ENCODE assay signal across 1 cellular context in the genomic region with DNA sequence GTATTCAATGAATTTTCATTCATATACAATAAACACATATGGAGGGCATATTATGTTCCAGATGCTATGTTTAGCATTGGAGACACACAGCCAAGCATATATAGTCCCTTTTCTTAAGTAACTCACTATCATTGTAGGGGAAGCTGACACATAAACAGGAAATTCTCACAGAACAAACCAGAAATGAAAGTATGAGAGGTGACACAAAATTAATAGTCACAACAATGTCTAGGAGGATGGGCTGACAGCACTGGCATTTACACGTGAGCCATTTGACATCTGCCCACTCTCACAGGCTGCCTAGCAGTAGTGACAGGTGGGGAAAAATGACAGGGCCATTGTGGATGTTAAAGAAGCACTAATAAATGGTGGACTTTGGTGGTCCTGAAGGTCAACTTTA.
TF ChIP-seq lines count a peak whose summit lies in the region.

No MANE protein-coding gene starts in this region.

TF ChIP-seq in WTC11, 78 proteins besides CTCF, POLR2A, EP300 and RAD21 (continued from another document):
- TF ChIP-seq, protein P1, sequence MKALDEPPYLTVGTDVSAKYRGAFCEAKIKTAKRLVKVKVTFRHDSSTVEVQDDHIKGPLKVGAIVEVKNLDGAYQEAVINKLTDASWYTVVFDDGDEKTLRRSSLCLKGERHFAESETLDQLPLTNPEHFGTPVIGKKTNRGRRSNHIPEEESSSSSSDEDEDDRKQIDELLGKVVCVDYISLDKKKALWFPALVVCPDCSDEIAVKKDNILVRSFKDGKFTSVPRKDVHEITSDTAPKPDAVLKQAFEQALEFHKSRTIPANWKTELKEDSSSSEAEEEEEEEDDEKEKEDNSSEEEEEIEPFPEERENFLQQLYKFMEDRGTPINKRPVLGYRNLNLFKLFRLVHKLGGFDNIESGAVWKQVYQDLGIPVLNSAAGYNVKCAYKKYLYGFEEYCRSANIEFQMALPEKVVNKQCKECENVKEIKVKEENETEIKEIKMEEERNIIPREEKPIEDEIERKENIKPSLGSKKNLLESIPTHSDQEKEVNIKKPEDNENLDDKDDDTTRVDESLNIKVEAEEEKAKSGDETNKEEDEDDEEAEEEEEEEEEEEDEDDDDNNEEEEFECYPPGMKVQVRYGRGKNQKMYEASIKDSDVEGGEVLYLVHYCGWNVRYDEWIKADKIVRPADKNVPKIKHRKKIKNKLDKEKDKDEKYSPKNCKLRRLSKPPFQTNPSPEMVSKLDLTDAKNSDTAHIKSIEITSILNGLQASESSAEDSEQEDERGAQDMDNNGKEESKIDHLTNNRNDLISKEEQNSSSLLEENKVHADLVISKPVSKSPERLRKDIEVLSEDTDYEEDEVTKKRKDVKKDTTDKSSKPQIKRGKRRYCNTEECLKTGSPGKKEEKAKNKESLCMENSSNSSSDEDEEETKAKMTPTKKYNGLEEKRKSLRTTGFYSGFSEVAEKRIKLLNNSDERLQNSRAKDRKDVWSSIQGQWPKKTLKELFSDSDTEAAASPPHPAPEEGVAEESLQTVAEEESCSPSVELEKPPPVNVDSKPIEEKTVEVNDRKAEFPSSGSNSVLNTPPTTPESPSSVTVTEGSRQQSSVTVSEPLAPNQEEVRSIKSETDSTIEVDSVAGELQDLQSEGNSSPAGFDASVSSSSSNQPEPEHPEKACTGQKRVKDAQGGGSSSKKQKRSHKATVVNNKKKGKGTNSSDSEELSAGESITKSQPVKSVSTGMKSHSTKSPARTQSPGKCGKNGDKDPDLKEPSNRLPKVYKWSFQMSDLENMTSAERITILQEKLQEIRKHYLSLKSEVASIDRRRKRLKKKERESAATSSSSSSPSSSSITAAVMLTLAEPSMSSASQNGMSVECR (CRISPR knock-in tag; IDR thresholded peaks at IDR 0.05; ENCODE audit: borderline replicate concordance) = no peak
- TF ChIP-seq NFATC4 (CRISPR knock-in tag; IDR thresholded peaks at IDR 0.05) (no peak), MXD4 (CRISPR knock-in tag; IDR thresholded peaks at IDR 0.05; ENCODE audit: borderline replicate concordance) (no peak), RORB (CRISPR knock-in tag; IDR thresholded peaks at IDR 0.05) (no peak), ZNF138 (CRISPR knock-in tag; conservative IDR thresholded peaks at IDR 0.05) (no peak), CREB1 (CRISPR knock-in tag; IDR thresholded peaks at IDR 0.05) (no peak), NFYB (CRISPR knock-in tag; conservative IDR thresholded peaks at IDR 0.05; ENCODE audit: low read depth) (no peak), NFE2L1 (CRISPR knock-in tag; IDR thresholded peaks at IDR 0.05) (no peak), ZNF121 (CRISPR knock-in tag; IDR thresholded peaks at IDR 0.05) (no peak)
- TF ChIP-seq, protein P2, sequence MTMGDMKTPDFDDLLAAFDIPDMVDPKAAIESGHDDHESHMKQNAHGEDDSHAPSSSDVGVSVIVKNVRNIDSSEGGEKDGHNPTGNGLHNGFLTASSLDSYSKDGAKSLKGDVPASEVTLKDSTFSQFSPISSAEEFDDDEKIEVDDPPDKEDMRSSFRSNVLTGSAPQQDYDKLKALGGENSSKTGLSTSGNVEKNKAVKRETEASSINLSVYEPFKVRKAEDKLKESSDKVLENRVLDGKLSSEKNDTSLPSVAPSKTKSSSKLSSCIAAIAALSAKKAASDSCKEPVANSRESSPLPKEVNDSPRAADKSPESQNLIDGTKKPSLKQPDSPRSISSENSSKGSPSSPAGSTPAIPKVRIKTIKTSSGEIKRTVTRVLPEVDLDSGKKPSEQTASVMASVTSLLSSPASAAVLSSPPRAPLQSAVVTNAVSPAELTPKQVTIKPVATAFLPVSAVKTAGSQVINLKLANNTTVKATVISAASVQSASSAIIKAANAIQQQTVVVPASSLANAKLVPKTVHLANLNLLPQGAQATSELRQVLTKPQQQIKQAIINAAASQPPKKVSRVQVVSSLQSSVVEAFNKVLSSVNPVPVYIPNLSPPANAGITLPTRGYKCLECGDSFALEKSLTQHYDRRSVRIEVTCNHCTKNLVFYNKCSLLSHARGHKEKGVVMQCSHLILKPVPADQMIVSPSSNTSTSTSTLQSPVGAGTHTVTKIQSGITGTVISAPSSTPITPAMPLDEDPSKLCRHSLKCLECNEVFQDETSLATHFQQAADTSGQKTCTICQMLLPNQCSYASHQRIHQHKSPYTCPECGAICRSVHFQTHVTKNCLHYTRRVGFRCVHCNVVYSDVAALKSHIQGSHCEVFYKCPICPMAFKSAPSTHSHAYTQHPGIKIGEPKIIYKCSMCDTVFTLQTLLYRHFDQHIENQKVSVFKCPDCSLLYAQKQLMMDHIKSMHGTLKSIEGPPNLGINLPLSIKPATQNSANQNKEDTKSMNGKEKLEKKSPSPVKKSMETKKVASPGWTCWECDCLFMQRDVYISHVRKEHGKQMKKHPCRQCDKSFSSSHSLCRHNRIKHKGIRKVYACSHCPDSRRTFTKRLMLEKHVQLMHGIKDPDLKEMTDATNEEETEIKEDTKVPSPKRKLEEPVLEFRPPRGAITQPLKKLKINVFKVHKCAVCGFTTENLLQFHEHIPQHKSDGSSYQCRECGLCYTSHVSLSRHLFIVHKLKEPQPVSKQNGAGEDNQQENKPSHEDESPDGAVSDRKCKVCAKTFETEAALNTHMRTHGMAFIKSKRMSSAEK (CRISPR knock-in tag; IDR thresholded peaks at IDR 0.05; ENCODE audit: borderline replicate concordance) = no peak
- TF ChIP-seq, protein P3, sequence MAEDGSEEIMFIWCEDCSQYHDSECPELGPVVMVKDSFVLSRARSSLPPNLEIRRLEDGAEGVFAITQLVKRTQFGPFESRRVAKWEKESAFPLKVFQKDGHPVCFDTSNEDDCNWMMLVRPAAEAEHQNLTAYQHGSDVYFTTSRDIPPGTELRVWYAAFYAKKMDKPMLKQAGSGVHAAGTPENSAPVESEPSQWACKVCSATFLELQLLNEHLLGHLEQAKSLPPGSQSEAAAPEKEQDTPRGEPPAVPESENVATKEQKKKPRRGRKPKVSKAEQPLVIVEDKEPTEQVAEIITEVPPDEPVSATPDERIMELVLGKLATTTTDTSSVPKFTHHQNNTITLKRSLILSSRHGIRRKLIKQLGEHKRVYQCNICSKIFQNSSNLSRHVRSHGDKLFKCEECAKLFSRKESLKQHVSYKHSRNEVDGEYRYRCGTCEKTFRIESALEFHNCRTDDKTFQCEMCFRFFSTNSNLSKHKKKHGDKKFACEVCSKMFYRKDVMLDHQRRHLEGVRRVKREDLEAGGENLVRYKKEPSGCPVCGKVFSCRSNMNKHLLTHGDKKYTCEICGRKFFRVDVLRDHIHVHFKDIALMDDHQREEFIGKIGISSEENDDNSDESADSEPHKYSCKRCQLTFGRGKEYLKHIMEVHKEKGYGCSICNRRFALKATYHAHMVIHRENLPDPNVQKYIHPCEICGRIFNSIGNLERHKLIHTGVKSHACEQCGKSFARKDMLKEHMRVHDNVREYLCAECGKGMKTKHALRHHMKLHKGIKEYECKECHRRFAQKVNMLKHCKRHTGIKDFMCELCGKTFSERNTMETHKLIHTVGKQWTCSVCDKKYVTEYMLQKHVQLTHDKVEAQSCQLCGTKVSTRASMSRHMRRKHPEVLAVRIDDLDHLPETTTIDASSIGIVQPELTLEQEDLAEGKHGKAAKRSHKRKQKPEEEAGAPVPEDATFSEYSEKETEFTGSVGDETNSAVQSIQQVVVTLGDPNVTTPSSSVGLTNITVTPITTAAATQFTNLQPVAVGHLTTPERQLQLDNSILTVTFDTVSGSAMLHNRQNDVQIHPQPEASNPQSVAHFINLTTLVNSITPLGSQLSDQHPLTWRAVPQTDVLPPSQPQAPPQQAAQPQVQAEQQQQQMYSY (CRISPR knock-in tag; IDR thresholded peaks at IDR 0.05) = no peak
